In the genomic region with DNA sequence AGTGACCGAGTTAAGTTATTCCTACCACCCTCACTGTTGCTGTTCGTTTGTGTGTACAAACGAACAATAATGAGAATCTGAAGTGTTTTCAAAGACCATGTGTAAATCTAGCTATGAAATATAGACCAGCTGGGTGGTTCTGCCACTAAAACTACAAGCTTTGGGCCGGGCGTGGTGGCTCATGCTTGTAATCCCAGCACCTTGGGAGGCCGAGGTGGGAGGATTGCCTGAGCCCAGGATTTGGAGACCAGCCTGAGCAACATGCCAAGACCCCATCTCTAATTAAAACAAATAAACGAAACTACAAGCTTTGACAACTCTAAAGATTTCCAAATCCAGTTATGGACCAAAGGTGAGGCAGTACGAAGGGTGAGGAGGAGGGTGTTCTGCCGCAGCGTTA, we compare ENCODE assay signal across 2 cellular contexts.
TF ChIP-seq lines count a peak whose summit lies in the region.

No MANE protein-coding gene starts in this region.

TF ChIP-seq in A549, 52 proteins besides CTCF, POLR2A, EP300 and RAD21:
- TF ChIP-seq, protein P1, sequence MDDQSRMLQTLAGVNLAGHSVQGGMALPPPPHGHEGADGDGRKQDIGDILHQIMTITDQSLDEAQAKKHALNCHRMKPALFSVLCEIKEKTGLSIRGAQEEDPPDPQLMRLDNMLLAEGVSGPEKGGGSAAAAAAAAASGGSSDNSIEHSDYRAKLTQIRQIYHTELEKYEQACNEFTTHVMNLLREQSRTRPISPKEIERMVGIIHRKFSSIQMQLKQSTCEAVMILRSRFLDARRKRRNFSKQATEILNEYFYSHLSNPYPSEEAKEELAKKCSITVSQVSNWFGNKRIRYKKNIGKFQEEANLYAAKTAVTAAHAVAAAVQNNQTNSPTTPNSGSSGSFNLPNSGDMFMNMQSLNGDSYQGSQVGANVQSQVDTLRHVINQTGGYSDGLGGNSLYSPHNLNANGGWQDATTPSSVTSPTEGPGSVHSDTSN (IDR thresholded peaks at IDR 0.05) = no peak
- no peak for TF ChIP-seq HOXA7 (CRISPR knock-in tag; IDR thresholded peaks at IDR 0.05)
- no peak for TF ChIP-seq RCOR1 (IDR thresholded peaks at IDR 0.05; ENCODE audit: low read depth, low read length)
- no peak for TF ChIP-seq HOXB13 (CRISPR knock-in tag; IDR thresholded peaks at IDR 0.05; ENCODE audit: low read depth)
- no peak for TF ChIP-seq RFX5 (IDR thresholded peaks at IDR 0.05)
- TF ChIP-seq SMC3 (IDR thresholded peaks at IDR 0.05) = no peak
- no peak for TF ChIP-seq POLR2AphosphoS2 (conservative IDR thresholded peaks at IDR 0.05; ENCODE audit: low read length)
- TF ChIP-seq RNF2 (IDR thresholded peaks at IDR 0.05; ENCODE audit: borderline replicate concordance, low read depth) = no peak
- no peak for TF ChIP-seq JUN (IDR thresholded peaks at IDR 0.05)

TF ChIP-seq in K562, 482 proteins besides CTCF, POLR2A, EP300 and RAD21:
- TF ChIP-seq THRAP3 (IDR thresholded peaks at IDR 0.05; ENCODE audit: borderline replicate concordance) (no peak), ERF (CRISPR knock-in tag; IDR thresholded peaks at IDR 0.05) (0 out of 2 replicates have a peak, but pooled peaks have one; percentile 45)
